9 cellular contexts compared by ENCODE assay signal in genomic region chr12:64681200-64682052, GRCh38.
DNase-seq lines count a peak whose midpoint lies in the region; ATAC-seq and TF ChIP-seq lines count a peak whose summit lies in the region.
"Had no signal": no experiment of that assay in that cellular context is flagged by ENCODE, and none has a peak within 500 bp of the region (broad histone marks: within the 10 kb centered on the region; RNA-seq: fewer than 3 reads in every experiment).

No MANE protein-coding gene starts in this region.

- in situ Hi-C loops in ACHN (cut with HindIII; ENCODE audit: low pct_ligation_motif_present, low pct_unique_long_range_greater_than_20kb, low sequenced_read_pairs): no loop called here

- H3K36me3 ChIP-seq in heart right ventricle (peaks cover 0 to 21% (median 12%) of the 10 kb centered on the region in 9 donors), Peyer's patch (peaks cover 0 to 14% (median 0%) of the 10 kb centered on the region in 3 donors), gastroesophageal sphincter (peaks cover 0 to 16% of the 10 kb centered on the region in 2 donors), vagina (peaks cover 0 to 12% of the 10 kb centered on the region in 2 donors)

- H3K4me3 ChIP-seq in heart right ventricle (no peak overlapping the region), Peyer's patch (no peak overlapping the region), gastroesophageal sphincter (no peak overlapping the region), vagina (no peak overlapping the region)

- H3K9me3 ChIP-seq in heart right ventricle (no peaks in the 10 kb centered on the region), Peyer's patch (no peaks in the 10 kb centered on the region), gastroesophageal sphincter (no peaks in the 10 kb centered on the region), vagina (no peaks in the 10 kb centered on the region)

- TF ChIP-seq EP300 in gastroesophageal sphincter (IDR thresholded peaks at IDR 0.05): no peak

- ATAC-seq in heart right ventricle (no peak), left cardiac atrium (no peak), gastroesophageal sphincter (no peak), HG02798 (IDR thresholded peaks at IDR 0.05; ENCODE audit: poor library complexity, unreplicated experiment) (no peak)

- DNase-seq in heart right ventricle (no peak), left cardiac atrium (no peak), Peyer's patch (no peak), vagina (ENCODE audit: extremely low spot score in 2 of 2) (no peak), GM19240 (ENCODE audit: insufficient read length, low spot score) (no peak), ACHN (no peak)

- H3K27me3 ChIP-seq in heart right ventricle (no peaks in the 10 kb centered on the region), Peyer's patch (no peaks in the 10 kb centered on the region), gastroesophageal sphincter (no peaks in the 10 kb centered on the region), vagina (no peaks in the 10 kb centered on the region)

- TF ChIP-seq CTCF in heart right ventricle (IDR thresholded peaks at IDR 0.05) (no peak), Peyer's patch (IDR thresholded peaks at IDR 0.05) (no peak), gastroesophageal sphincter (IDR thresholded peaks at IDR 0.05) (no peak), vagina (IDR thresholded peaks at IDR 0.05) (no peak)

- intact Hi-C loops in heart right ventricle (cut with DNase I): loop anchor here in 4 of 10 donors (5.0 kb wide), 1 partner anchor 69 kb away; the partner anchor contains the start of gene RASSF3 (in 4 of the 4)
- intact Hi-C loops in left cardiac atrium (cut with DNase I): no loop called here
- intact Hi-C loops in vagina (cut with DNase I): loop anchor here (5.0 to 10.0 kb wide), 2 partner anchors 67 to 119 kb away; partner anchors contain the start of gene RASSF3

- H3K27ac ChIP-seq in heart right ventricle (peak overlapping the region in 9 of 10 donors; percentile 7 to 89 (median 82)), Peyer's patch (peak overlapping the region in 3 of 4 donors; percentile 43 to 79 (median 63)), gastroesophageal sphincter (peak overlapping the region; percentile 62 to 90 (median 84)), vagina (peak overlapping the region; percentile 73)
- H3K27ac ChIP-seq: parathyroid adenoma had no signal

- H3K4me1 ChIP-seq in heart right ventricle (peaks cover 16 to 94% (median 65%) of the 10 kb centered on the region in 9 donors), Peyer's patch (peaks cover 7 to 66% (median 13%) of the 10 kb centered on the region in 4 donors), gastroesophageal sphincter (peaks cover 6 to 93% (median 54%) of the 10 kb centered on the region in 3 donors), vagina (peaks cover 56% of the 10 kb centered on the region)
- H3K4me1 ChIP-seq: parathyroid adenoma had no signal

- WGBS in heart right ventricle, 2 donors: 67 to 80% methylated on average over 5 of the region's 5 CpGs
- 87 to 100% methylated on average over 1 to 3 of the region's 5 CpGs for WGBS in gastroesophageal sphincter (ENCODE audit: low coverage in 1 of 2), 2 donors

- TF ChIP-seq POLR2A in Peyer's patch (IDR thresholded peaks at IDR 0.05) (no peak), gastroesophageal sphincter (IDR thresholded peaks at IDR 0.05) (no peak), vagina (IDR thresholded peaks at IDR 0.05) (no peak)
